In genomic region chr7:122482212-122482611, GRCh38 we compare ENCODE assay signal across 27 cellular contexts.
"Had no signal": no experiment of that assay in that cellular context is flagged by ENCODE, and none has a peak within 500 bp of the region (broad histone marks: within the 10 kb centered on the region; RNA-seq: fewer than 3 reads in every experiment).

No MANE protein-coding gene starts in this region.

- H3K4me3 ChIP-seq: colonic mucosa, coronary artery, dorsolateral prefrontal cortex, esophagus muscularis mucosa, esophagus squamous epithelium, gastrocnemius medialis, gastroesophageal sphincter, heart left ventricle, heart right ventricle had no signal

- DNase-seq: colonic mucosa; cortex of kidney; dermis blood vessel endothelial cell; dorsolateral prefrontal cortex; effector CD4-positive, alpha-beta T cell; effector CD8-positive, alpha-beta T cell; effector memory CD4-positive, alpha-beta T cell; effector memory CD8-positive, alpha-beta T cell; endodermal cell; erythroblast; esophagus squamous epithelium; foreskin fibroblast; foreskin keratinocyte; foreskin melanocyte; gastrocnemius medialis; glutamatergic neuron; head of caudate nucleus; heart left ventricle; heart right ventricle had no signal

- H3K4me1 ChIP-seq: colonic mucosa, esophagus muscularis mucosa, esophagus squamous epithelium, foreskin keratinocyte, gastrocnemius medialis, gastroesophageal sphincter, heart left ventricle, heart right ventricle had no signal

- H3K27me3 ChIP-seq: colonic mucosa, dorsolateral prefrontal cortex, esophagus muscularis mucosa, esophagus squamous epithelium, foreskin keratinocyte, gastrocnemius medialis, gastroesophageal sphincter, heart left ventricle, heart right ventricle had no signal

- H3K36me3 ChIP-seq: colonic mucosa, esophagus squamous epithelium, gastrocnemius medialis, gastroesophageal sphincter, heart left ventricle, heart right ventricle had no signal

- H3K27ac ChIP-seq: colonic mucosa, coronary artery, dorsolateral prefrontal cortex, epithelial cell of prostate, esophagus muscularis mucosa, esophagus squamous epithelium, foreskin keratinocyte, gastrocnemius medialis, gastroesophageal sphincter, heart left ventricle, heart right ventricle had no signal

- ATAC-seq: effector memory CD8-positive, alpha-beta T cell; esophagus mucosa; foreskin keratinocyte; gastrocnemius medialis; gastroesophageal sphincter; heart left ventricle; heart right ventricle had no signal

- FAIRE-seq: colon, endometrium, frontal cortex had no signal

- H3K9me3 ChIP-seq: colonic mucosa, esophagus muscularis mucosa, esophagus squamous epithelium, gastrocnemius medialis, gastroesophageal sphincter, heart left ventricle, heart right ventricle had no signal
